Comparison of ENCODE assay signal across 8 cellular contexts in genomic region chr6:134097114-134097707, GRCh38. TPM values are rescaled to one million over a fixed set of nuclear protein-coding genes. Genes with fewer than 3 reads are reported as not detected.
DNase-seq lines count a peak whose midpoint lies in the region; ATAC-seq and TF ChIP-seq lines count a peak whose summit lies in the region.

No MANE protein-coding gene starts in this region.

- H3K36me3 ChIP-seq in body of pancreas (replicated peaks in 1 of 2; ENCODE audit: insufficient read depth in 1 of 2, low read depth in 2 of 2) = no peaks in the 10 kb centered on the region

- peak; percentile 56 for ATAC-seq in GM18511 (IDR thresholded peaks at IDR 0.05; ENCODE audit: unreplicated experiment)
- peak; percentile 66 for ATAC-seq in body of pancreas

- H3K27me3 ChIP-seq in body of pancreas = no peaks in the 10 kb centered on the region

- TF ChIP-seq POLR2A in body of pancreas (IDR thresholded peaks at IDR 0.05) = no peak

- no peaks in the 10 kb centered on the region for H3K9me3 ChIP-seq in body of pancreas

- H3K4me3 ChIP-seq in body of pancreas = no peak overlapping the region

- no peaks in the 10 kb centered on the region for H3K4me1 ChIP-seq in body of pancreas

- DNase-seq in AG08396 (ENCODE audit: low spot score) = peak; percentile 69
- peak; percentile 47 for DNase-seq in NCI-H1417 treated with DMSO at 0.1 percent for 48 hours (lab: John Stamatoyannopoulos, UW)
- DNase-seq in T-helper 9 cell = peak; percentile 56
- peak; percentile 61 to 72 (median 66) for DNase-seq in body of pancreas
- peak; percentile 71 for DNase-seq in iPS-NIHi7 (ENCODE audit: extremely low spot score)
- peak; percentile 28 to 44 for DNase-seq in stimulated activated CD4-positive, alpha-beta T cell treated with anti-CD3 and anti-CD28 coated beads, Interleukin-1b, Interleukin-23, amount 100 ng/mL, for 1 hour (ENCODE audit: low read depth in 2 of 2)
- no peak for DNase-seq in KG1 (lab: John Stamatoyannopoulos, UW)

- WGBS in body of pancreas, 2 donors = 40 to 60% methylated on average over 4 of the region's 4 CpGs

- peak in 6 of 7 experiments; percentile 49 to 77 (median 70) for TF ChIP-seq CTCF in body of pancreas (IDR thresholded peaks at IDR 0.05)

- H3K27ac ChIP-seq in body of pancreas = no peak overlapping the region

- intact Hi-C loops in body of pancreas (cut with DNase I) = loop anchor here (10.0 kb wide), 1 partner anchor 532 kb away; no protein-coding TSS in a partner anchor

RNA-seq across cellular contexts. Expression of gene SLC2A12, which starts 44.8 kb away (rescaled TPM):
- total RNA-seq in body of pancreas = under 1 TPM; 0.33 to 0.78 TPM
